Comparison of ENCODE assay signal across 2 cellular contexts in the genomic region with DNA sequence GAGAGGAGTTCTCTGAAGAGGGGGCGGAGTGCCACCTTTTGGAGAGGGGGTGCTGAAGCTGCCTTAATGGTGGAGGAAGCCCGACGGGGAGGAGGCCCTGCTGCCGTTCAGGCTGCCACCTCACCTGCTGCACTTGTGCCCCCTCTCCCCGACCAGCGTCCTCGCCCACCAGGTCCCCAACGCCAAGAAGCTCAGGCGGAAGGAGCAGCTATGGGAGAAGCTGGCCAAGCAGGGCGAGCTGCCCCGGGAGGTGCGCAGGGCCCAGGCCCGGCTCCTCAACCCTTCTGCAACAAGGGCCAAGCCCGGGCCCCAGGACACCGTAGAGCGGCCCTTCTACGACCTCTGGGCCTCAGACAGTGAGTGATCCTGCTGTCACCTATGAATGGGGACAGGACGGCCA.
TF ChIP-seq lines count a peak whose summit lies in the region.

No MANE protein-coding gene starts in this region.

TF ChIP-seq in HepG2, 621 proteins besides CTCF, POLR2A, EP300 and RAD21:
- TF ChIP-seq, protein P1, sequence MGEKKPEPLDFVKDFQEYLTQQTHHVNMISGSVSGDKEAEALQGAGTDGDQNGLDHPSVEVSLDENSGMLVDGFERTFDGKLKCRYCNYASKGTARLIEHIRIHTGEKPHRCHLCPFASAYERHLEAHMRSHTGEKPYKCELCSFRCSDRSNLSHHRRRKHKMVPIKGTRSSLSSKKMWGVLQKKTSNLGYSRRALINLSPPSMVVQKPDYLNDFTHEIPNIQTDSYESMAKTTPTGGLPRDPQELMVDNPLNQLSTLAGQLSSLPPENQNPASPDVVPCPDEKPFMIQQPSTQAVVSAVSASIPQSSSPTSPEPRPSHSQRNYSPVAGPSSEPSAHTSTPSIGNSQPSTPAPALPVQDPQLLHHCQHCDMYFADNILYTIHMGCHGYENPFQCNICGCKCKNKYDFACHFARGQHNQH (CRISPR knock-in tag; IDR thresholded peaks at IDR 0.05), result no peak
- TF ChIP-seq RBFOX2 (IDR thresholded peaks at IDR 0.05; ENCODE audit: low read depth, low read length), result peak; percentile 53; the same call in 1 of the 2 replicates
- TF ChIP-seq, protein P2, sequence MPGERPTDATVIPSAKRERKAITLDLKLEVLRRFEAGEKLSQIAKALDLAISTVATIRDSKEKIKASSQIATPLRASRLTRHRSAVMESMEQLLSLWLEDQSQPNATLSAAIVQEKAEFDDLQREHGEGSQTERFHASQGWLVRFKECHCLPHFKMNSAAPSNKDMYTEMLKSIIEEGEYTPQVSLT (CRISPR knock-in tag; IDR thresholded peaks at IDR 0.05; ENCODE audit: borderline replicate concordance, low read depth), result no peak
- no peak for TF ChIP-seq ZNF230 (CRISPR knock-in tag; IDR thresholded peaks at IDR 0.05)

TF ChIP-seq in K562, 482 proteins besides CTCF, POLR2A, EP300 and RAD21:
- TF ChIP-seq MYBL2 (IDR thresholded peaks at IDR 0.05; ENCODE audit: low read depth) (no peak), MYBL2 (CRISPR knock-in tag; IDR thresholded peaks at IDR 0.05; ENCODE audit: borderline replicate concordance) (no peak), ZKSCAN3 (CRISPR knock-in tag; IDR thresholded peaks at IDR 0.05) (no peak), RBFOX2 (IDR thresholded peaks at IDR 0.05; ENCODE audit: low read depth, low read length) (peak; percentile 68), CREM (IDR thresholded peaks at IDR 0.05; ENCODE audit: low read depth) (no peak), CREBBP (IDR thresholded peaks at IDR 0.05; ENCODE audit: low read depth, low read length) (no peak), POLR2G (IDR thresholded peaks at IDR 0.05; ENCODE audit: low read depth, low read length) (peak; percentile 62)
TF ChIP-seq in K562: peak in this region for 2.
